ENCODE assay signal across 13 cellular contexts in genomic region chr2:84435331-84436081, GRCh38. TPM values are rescaled to one million over a fixed set of nuclear protein-coding genes. Genes with fewer than 3 reads are reported as not detected.
A peak's percentile ranks its signal among the peaks of the same experiment; 100 is the strongest.
DNase-seq lines count a peak whose midpoint lies in the region; ATAC-seq, FAIRE-seq and TF ChIP-seq lines count a peak whose summit lies in the region.
"Had no signal": no experiment of that assay in that cellular context is flagged by ENCODE, and none has a peak within 500 bp of the region (broad histone marks: within the 10 kb centered on the region; RNA-seq: fewer than 3 reads in every experiment).

No MANE protein-coding gene starts in this region.

- H3K4me3 Mint-ChIP-seq in astrocyte (ENCODE audit: unreplicated experiment): peak overlapping the region; percentile 24
- H3K4me3 Mint-ChIP-seq: CD4-positive, alpha-beta memory T cell had no signal

- peaks cover 26% of the 10 kb centered on the region for H3K4me1 Mint-ChIP-seq in astrocyte (ENCODE audit: low read depth, unreplicated experiment)

- peaks cover 16% of the 10 kb centered on the region for H3K4me1 ChIP-seq in astrocyte (ENCODE audit: insufficient read depth, low read length)
- H3K4me1 ChIP-seq in pancreas: no peaks in the 10 kb centered on the region

- TF ChIP-seq CTCF in astrocyte (IDR thresholded peaks at IDR 0.05; ENCODE audit: insufficient read depth, low read depth, low read length) (no peak), pancreas (IDR thresholded peaks at IDR 0.05) (no peak)

- peak; percentile 34 for DNase-seq in EL
- DNase-seq in astrocyte (ENCODE audit: low read depth): peak; percentile 83
- DNase-seq in hepatic stellate cell (ENCODE audit: low spot score): peak; percentile 10
- no peak for DNase-seq in pancreas
- DNase-seq in NCI-H2196 treated with DMSO at 0.1 percent for 48 hours (lab: John Stamatoyannopoulos, UW; ENCODE audit: unreplicated experiment): no peak
- DNase-seq in urothelium cell line (ENCODE audit: low spot score): no peak
- DNase-seq in NCI-H1105 (lab: John Stamatoyannopoulos, UW): no peak
- DNase-seq in NCI-H1417 treated with DMSO at 0.1 percent for 48 hours (lab: John Stamatoyannopoulos, UW): no peak
- DNase-seq: activated CD4-positive, CD25-positive, alpha-beta regulatory T cell treated with anti-CD3 and anti-CD28 coated beads, Interleukin-2, amount 50 U/mL, for 72 hours; activated gamma-delta T cell; CD4-positive, alpha-beta memory T cell; NCI-H510A treated with DMSO at 0.1 percent for 48 hours had no signal

- H3K27me3 ChIP-seq in astrocyte (ENCODE audit: insufficient read depth, low read length) (no peaks in the 10 kb centered on the region), pancreas (no peaks in the 10 kb centered on the region)

- peaks cover 4% of the 10 kb centered on the region for H3K9me3 Mint-ChIP-seq in astrocyte (ENCODE audit: unreplicated experiment)
- H3K9me3 Mint-ChIP-seq: CD4-positive, alpha-beta memory T cell had no signal

- H2AFZ ChIP-seq in astrocyte (ENCODE audit: low read depth, low read length): no peak overlapping the region

- peak; percentile 43 to 75 (median 69) for ATAC-seq in pancreas

- H3K4me3 ChIP-seq in astrocyte (ENCODE audit: insufficient read depth, low read depth, low read length) (no peak overlapping the region), pancreas (no peak overlapping the region)

- no peaks in the 10 kb centered on the region for H4K20me1 ChIP-seq in astrocyte (ENCODE audit: insufficient read depth, low read length)

- H3K27ac ChIP-seq in astrocyte (ENCODE audit: low read depth, low read length) (peak overlapping the region; percentile 70), pancreas (no peak overlapping the region)

- H3K27ac Mint-ChIP-seq in astrocyte (ENCODE audit: unreplicated experiment): no peak overlapping the region

- peak overlapping the region; percentile 48 for H3K9ac ChIP-seq in astrocyte (ENCODE audit: low read length)

- H3K36me3 ChIP-seq in astrocyte (ENCODE audit: insufficient read depth, low read length) (peaks cover 13% of the 10 kb centered on the region), pancreas (peaks cover 0 to 59% (median 14%) of the 10 kb centered on the region in 3 donors)

- H3K79me2 ChIP-seq in astrocyte (ENCODE audit: insufficient read depth, low read length): no peaks in the 10 kb centered on the region

- H3K36me3 Mint-ChIP-seq in astrocyte (ENCODE audit: low read depth, unreplicated experiment): peaks cover 15% of the 10 kb centered on the region

- whole genome bisulfite sequencing in pancreas, 2 donors: 42 to 43% methylated on average over 7 of the region's 7 CpGs

- H3K27me3 Mint-ChIP-seq in astrocyte (ENCODE audit: low read depth, unreplicated experiment): no peaks in the 10 kb centered on the region
- H3K27me3 Mint-ChIP-seq: CD4-positive, alpha-beta memory T cell had no signal

- intact Hi-C loops in pancreas (cut with DNase I): no loop called here

- H3K4me2 ChIP-seq in astrocyte (ENCODE audit: low read length): peak overlapping the region; percentile 62

- H3K9me3 ChIP-seq in astrocyte (ENCODE audit: insufficient read depth, low read depth, low read length): no peaks in the 10 kb centered on the region
- no peaks in the 10 kb centered on the region for H3K9me3 ChIP-seq in pancreas

- FAIRE-seq in astrocyte (lab: Jason Lieb, UNC): peak; percentile 9
- peak; percentile 26 for FAIRE-seq in pancreas (lab: Jason Lieb, UNC)
- FAIRE-seq in urothelium cell line (lab: Jason Lieb, UNC): no peak
- FAIRE-seq: H1 had no signal

RNA-seq across cellular contexts. Expression of gene SUCLG1, which starts 23.6 kb away (rescaled TPM):
- total RNA-seq in astrocyte (50.6 and 54.8 TPM in 2 replicates), pancreas (10 to 100 TPM; 33.1 to 49.6 (median 40.7) TPM)
- 10 to 100 TPM; 43.8 to 69.5 TPM for polyA plus RNA-seq in pancreas

Comparison
In these comparisons a context has a peak if more than half of its experiments do, and no peak if none do; other contexts are left out.
1. DNase-seq: peak in EL (single experiment), astrocyte (single experiment) and hepatic stellate cell (single experiment); none in pancreas (0 of 6), NCI-H2196 treated with DMSO at 0.1 percent for 48 hours (single experiment), urothelium cell line (single experiment), NCI-H1105 (single experiment) and NCI-H1417 treated with DMSO at 0.1 percent for 48 hours (single experiment).